In the genomic region with DNA sequence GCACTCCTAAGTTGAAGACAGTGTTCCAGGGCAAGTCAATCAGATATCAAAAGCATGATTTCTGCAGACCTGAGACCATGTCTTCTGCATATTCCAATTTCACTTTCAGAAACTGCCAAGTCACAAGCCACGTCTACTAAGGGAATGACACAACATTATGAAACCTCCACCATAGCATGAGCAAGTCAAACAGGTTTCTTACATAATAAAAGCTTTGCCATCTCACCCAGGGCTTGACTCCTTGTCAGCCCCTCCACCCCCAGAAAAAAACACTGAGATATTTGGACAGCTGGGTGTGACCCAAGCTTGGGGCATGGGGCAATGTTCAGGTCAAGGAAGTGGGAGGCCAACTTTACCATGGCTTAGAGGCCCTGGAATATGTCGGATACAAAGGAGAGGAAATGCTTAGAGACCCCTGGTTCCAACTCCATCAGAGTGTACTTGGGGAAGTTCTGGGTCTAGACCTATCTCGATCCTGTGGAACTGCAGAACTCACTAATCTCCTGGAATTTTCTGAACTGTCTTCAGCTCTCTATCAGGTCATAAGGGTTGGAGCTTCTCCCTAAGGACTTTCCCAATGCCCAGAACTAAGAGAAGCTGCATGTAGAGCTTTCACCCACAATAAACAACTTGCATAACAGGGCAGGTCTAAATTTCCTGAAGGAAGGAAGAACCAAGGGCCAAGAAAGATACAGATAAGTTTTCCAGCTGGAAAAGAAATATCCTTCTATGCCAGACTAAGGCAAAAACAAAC, we compare ENCODE assay signal across 10 cellular contexts.
DNase-seq lines count a peak whose midpoint lies in the region; ATAC-seq, FAIRE-seq and TF ChIP-seq lines count a peak whose summit lies in the region.
"Had no signal": no experiment of that assay in that cellular context is flagged by ENCODE, and none has a peak within 500 bp of the region (broad histone marks: within the 10 kb centered on the region; RNA-seq: fewer than 3 reads in every experiment).

No MANE protein-coding gene starts in this region.

- DNase-seq in NOMO-1 treated with dmso at 0.1 percent for 144 hours (lab: John Stamatoyannopoulos, UW; ENCODE audit: unreplicated experiment) (peak; percentile 28), hepatocyte (ENCODE audit: low spot score) (peak; percentile 48), urothelium cell line (ENCODE audit: low spot score) (no peak), NCI-H2227 (lab: John Stamatoyannopoulos, UW; ENCODE audit: unreplicated experiment) (no peak), NCI-H748 (lab: John Stamatoyannopoulos, UW; ENCODE audit: unreplicated experiment) (no peak), T1000 (lab: John Stamatoyannopoulos, UW) (no peak)

- H2AFZ ChIP-seq in hepatocyte, result no peak overlapping the region

- no peaks in the 10 kb centered on the region for H3K27me3 ChIP-seq in hepatocyte

- no peak overlapping the region for H3K4me3 ChIP-seq in hepatocyte

- peak overlapping the region; percentile 80 for H3K27ac ChIP-seq in hepatocyte

- TF ChIP-seq CTCF in hepatocyte (IDR thresholded peaks at IDR 0.05; ENCODE audit: poor library complexity), result no peak

- FAIRE-seq in urothelium cell line (lab: Jason Lieb, UNC), result no peak
- FAIRE-seq: G401.6, TTC549 had no signal

- H3K9me3 ChIP-seq in hepatocyte (ENCODE audit: low read depth), result no peaks in the 10 kb centered on the region

- 69% methylated on average over 3 of the region's 3 CpGs for WGBS in hepatocyte (ENCODE audit: low lambda C conversion rate, missing lambda C conversion rate)

- H3K4me2 ChIP-seq in hepatocyte, result no peak overlapping the region

- peaks cover 6% of the 10 kb centered on the region for H3K4me1 ChIP-seq in hepatocyte (ENCODE audit: insufficient read depth)

- no peaks in the 10 kb centered on the region for H4K20me1 ChIP-seq in hepatocyte (ENCODE audit: insufficient read depth, poor library complexity, severe bottlenecking)

- ATAC-seq in GM18499 (IDR thresholded peaks at IDR 0.05; ENCODE audit: insufficient read depth, unreplicated experiment) (peak; percentile 61), GM21737 (IDR thresholded peaks at IDR 0.05; ENCODE audit: unreplicated experiment) (peak; percentile 78)

- H3K9me2 ChIP-seq in hepatocyte (replicated peaks; ENCODE audit: insufficient read depth), result no peaks in the 10 kb centered on the region

- no peaks in the 10 kb centered on the region for H3K79me2 ChIP-seq in hepatocyte

- H3K36me3 ChIP-seq in hepatocyte (replicated peaks; ENCODE audit: insufficient read depth, low read depth), result no peaks in the 10 kb centered on the region

Comparison
In these comparisons a context has a peak if more than half of its experiments do, and no peak if none do; other contexts are left out.
1. DNase-seq: peak in NOMO-1 treated with dmso at 0.1 percent for 144 hours (single experiment) and hepatocyte (single experiment); none in urothelium cell line (single experiment), NCI-H2227 (single experiment), NCI-H748 (single experiment) and T1000 (single experiment).